In the genomic region with DNA sequence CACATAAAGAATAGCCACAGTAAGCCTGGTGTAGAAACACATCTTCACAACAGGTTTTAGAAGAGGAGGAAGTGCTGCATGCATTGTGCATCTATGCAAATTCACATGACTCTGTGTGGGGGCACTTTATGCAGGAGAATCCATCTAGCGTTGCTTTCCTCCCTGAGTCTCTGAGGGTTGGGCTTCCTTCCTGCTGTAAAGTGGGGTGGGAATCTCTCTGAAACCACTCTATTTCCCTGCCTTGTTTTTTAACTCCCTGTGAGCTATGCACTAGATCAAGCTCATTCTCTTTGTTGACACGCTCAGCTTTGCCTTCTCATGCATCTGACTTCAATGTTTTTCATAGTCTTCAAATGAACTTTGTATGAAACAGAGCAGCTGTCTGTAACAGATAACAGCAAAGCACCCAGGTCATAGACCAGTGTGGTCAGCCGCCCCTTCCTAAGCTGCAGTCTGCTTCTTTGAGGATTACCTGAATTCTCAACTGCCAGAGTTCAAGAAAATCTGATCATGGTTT, we compare ENCODE assay signal across 8 cellular contexts.
A peak's percentile ranks its signal among the peaks of the same experiment; 100 is the strongest.
DNase-seq lines count a peak whose midpoint lies in the region; ATAC-seq, FAIRE-seq and TF ChIP-seq lines count a peak whose summit lies in the region.

No MANE protein-coding gene starts in this region.

- H3K4me1 ChIP-seq in osteoblast (ENCODE audit: insufficient read depth, low read length) = no peaks in the 10 kb centered on the region
- no peaks in the 10 kb centered on the region for H3K4me1 ChIP-seq in MM.1S (ENCODE audit: low read length)
- no peaks in the 10 kb centered on the region for H3K4me1 ChIP-seq in esophagus muscularis mucosa

- H3K4me1 Mint-ChIP-seq in activated T-helper 2 cell treated with anti-CD3 and anti-CD28 coated beads, Interferon-gamma antibody, Interleukin-2, Interleukin-4, amounts not matched to agents 10 μg/mL and 5 μg/mL and 100 μg/mL, durations not matched to agents 14 hours and 24 hours and 36 hours (ENCODE audit: low read depth) = peaks cover 62% of the 10 kb centered on the region

- intact Hi-C loops in activated T-helper 2 cell treated with anti-CD3 and anti-CD28 coated beads, Interferon-gamma antibody, Interleukin-2, Interleukin-4, amounts not matched to agents 10 μg/mL and 5 μg/mL and 100 μg/mL, durations not matched to agents 14 hours and 24 hours and 36 hours (cut with micrococcal nuclease) = loop anchor here (2.0 kb wide), 1 partner anchor 47 kb away; no protein-coding TSS in a partner anchor
- intact Hi-C loops in esophagus muscularis mucosa (cut with DNase I) = no loop called here

- no peaks in the 10 kb centered on the region for H3F3A ChIP-seq in MM.1S (ENCODE audit: insufficient read depth, low read length)

- no peak for DNase-seq in D721Med (ENCODE audit: insufficient read length, low spot score)
- peak; percentile 20 for DNase-seq in activated T-helper 2 cell treated with anti-CD3 and anti-CD28 coated beads, Interferon-gamma antibody, Interleukin-2, Interleukin-4, amounts not matched to agents 10 μg/mL and 5 μg/mL and 100 μg/mL, durations not matched to agents 14 hours and 24 hours and 36 hours (ENCODE audit: low spot score)
- no peak for DNase-seq in osteoblast (ENCODE audit: insufficient read length, low spot score, missing footprints)
- no peak for DNase-seq in MM.1S
- DNase-seq in esophagus muscularis mucosa (ENCODE audit: extremely low spot score) = no peak
- DNase-seq in NCI-H187 (lab: John Stamatoyannopoulos, UW) = no peak

- H3K36me3 ChIP-seq in osteoblast (ENCODE audit: insufficient read depth, low read length) (no peaks in the 10 kb centered on the region), MM.1S (replicated peaks; ENCODE audit: insufficient read depth, low read length) (no peaks in the 10 kb centered on the region), esophagus muscularis mucosa (no peaks in the 10 kb centered on the region)

- H3K4me2 ChIP-seq in osteoblast (ENCODE audit: insufficient read depth, low read length) (no peak overlapping the region), MM.1S (ENCODE audit: low read depth, low read length) (no peak overlapping the region)

- peak overlapping the region; percentile 64 for H3K4me3 Mint-ChIP-seq in activated T-helper 2 cell treated with anti-CD3 and anti-CD28 coated beads, Interferon-gamma antibody, Interleukin-2, Interleukin-4, amounts not matched to agents 10 μg/mL and 5 μg/mL and 100 μg/mL, durations not matched to agents 14 hours and 24 hours and 36 hours (ENCODE audit: low read depth)

- TF ChIP-seq EP300 in esophagus muscularis mucosa (IDR thresholded peaks at IDR 0.05) = no peak

- H3K27ac ChIP-seq in osteoblast (ENCODE audit: low read depth, low read length) (no peak overlapping the region), MM.1S (ENCODE audit: low read length) (no peak overlapping the region), esophagus muscularis mucosa (replicated peaks in 1 of 4) (no peak overlapping the region)

- no peaks in the 10 kb centered on the region for H3K9me3 ChIP-seq in osteoblast (ENCODE audit: low read depth, low read length)
- no peaks in the 10 kb centered on the region for H3K9me3 ChIP-seq in MM.1S (replicated peaks; ENCODE audit: insufficient read depth, low read length)
- no peaks in the 10 kb centered on the region for H3K9me3 ChIP-seq in esophagus muscularis mucosa

- H3K4me3 ChIP-seq in osteoblast (ENCODE audit: insufficient read depth, low read length) = no peak overlapping the region
- H3K4me3 ChIP-seq in MM.1S (ENCODE audit: low read length) = no peak overlapping the region
- H3K4me3 ChIP-seq in esophagus muscularis mucosa = no peak overlapping the region

- H4K20me1 ChIP-seq in osteoblast (ENCODE audit: insufficient read depth, low read length) (no peaks in the 10 kb centered on the region), MM.1S (ENCODE audit: insufficient read depth, low read length) (no peaks in the 10 kb centered on the region)

- peak; percentile 46 for FAIRE-seq in D721Med (lab: Jason Lieb, UNC)

- H3K9me3 Mint-ChIP-seq in activated T-helper 2 cell treated with anti-CD3 and anti-CD28 coated beads, Interferon-gamma antibody, Interleukin-2, Interleukin-4, amounts not matched to agents 10 μg/mL and 5 μg/mL and 100 μg/mL, durations not matched to agents 14 hours and 24 hours and 36 hours = peaks cover 8% of the 10 kb centered on the region

- H3K9me2 ChIP-seq in MM.1S (replicated peaks; ENCODE audit: insufficient read depth, low read length) = no peaks in the 10 kb centered on the region

- no peaks in the 10 kb centered on the region for H3K27me3 Mint-ChIP-seq in activated T-helper 2 cell treated with anti-CD3 and anti-CD28 coated beads, Interferon-gamma antibody, Interleukin-2, Interleukin-4, amounts not matched to agents 10 μg/mL and 5 μg/mL and 100 μg/mL, durations not matched to agents 14 hours and 24 hours and 36 hours (ENCODE audit: low read depth)

- WGBS in esophagus muscularis mucosa = 53% methylated on average over 3 of the region's 3 CpGs

- TF ChIP-seq POLR2A in esophagus muscularis mucosa (IDR thresholded peaks at IDR 0.05; ENCODE audit: low read depth) = no peak

- no peak overlapping the region for H3K9ac ChIP-seq in MM.1S (ENCODE audit: low read length)

- no peak overlapping the region for H2AFZ ChIP-seq in osteoblast (ENCODE audit: low read length)
- H2AFZ ChIP-seq in MM.1S (ENCODE audit: low read length) = no peak overlapping the region

- ATAC-seq in GM19438 (IDR thresholded peaks at IDR 0.05; ENCODE audit: low read depth, unreplicated experiment) (peak; percentile 98), HG03342 (IDR thresholded peaks at IDR 0.05; ENCODE audit: unreplicated experiment) (peak; percentile 90)

- peaks cover 7% of the 10 kb centered on the region for H3K36me3 Mint-ChIP-seq in activated T-helper 2 cell treated with anti-CD3 and anti-CD28 coated beads, Interferon-gamma antibody, Interleukin-2, Interleukin-4, amounts not matched to agents 10 μg/mL and 5 μg/mL and 100 μg/mL, durations not matched to agents 14 hours and 24 hours and 36 hours (ENCODE audit: low read depth)

- H3K27me3 ChIP-seq in osteoblast (ENCODE audit: insufficient read depth, low read length) (peaks cover 3% of the 10 kb centered on the region), MM.1S (replicated peaks; ENCODE audit: insufficient read depth, low read length) (no peaks in the 10 kb centered on the region), esophagus muscularis mucosa (no peaks in the 10 kb centered on the region)

- TF ChIP-seq CTCF in D721Med (IDR thresholded peaks at IDR 0.05; ENCODE audit: insufficient read depth, missing control alignments) = no peak
- no peak for TF ChIP-seq CTCF in osteoblast (IDR thresholded peaks at IDR 0.05; ENCODE audit: extremely low read depth, low read depth, low read length)
- TF ChIP-seq CTCF in MM.1S (IDR thresholded peaks at IDR 0.05; ENCODE audit: low read length) = no peak
- no peak for TF ChIP-seq CTCF in esophagus muscularis mucosa (IDR thresholded peaks at IDR 0.05)

- peak overlapping the region; percentile 89 for H3K27ac Mint-ChIP-seq in activated T-helper 2 cell treated with anti-CD3 and anti-CD28 coated beads, Interferon-gamma antibody, Interleukin-2, Interleukin-4, amounts not matched to agents 10 μg/mL and 5 μg/mL and 100 μg/mL, durations not matched to agents 14 hours and 24 hours and 36 hours

- no peaks in the 10 kb centered on the region for H3K79me2 ChIP-seq in osteoblast (ENCODE audit: insufficient read depth, low read length)
- H3K79me2 ChIP-seq in MM.1S (ENCODE audit: low read length) = no peaks in the 10 kb centered on the region
